ENCODE assay signal across 29 cellular contexts in genomic region chrX:154822029-154822428, GRCh38. TPM values are rescaled to one million over a fixed set of nuclear protein-coding genes. Genes with fewer than 3 reads are reported as not detected.
"Had no signal": no experiment of that assay in that cellular context is flagged by ENCODE, and none has a peak within 500 bp of the region (broad histone marks: within the 10 kb centered on the region; RNA-seq: fewer than 3 reads in every experiment).

No MANE protein-coding gene starts in this region.

- H3K4me2 ChIP-seq: SK-N-SH had no signal

- H3K4me1 ChIP-seq: Peyer's patch, SJCRH30 had no signal

- H3K27ac ChIP-seq: brain microvascular endothelial cell, cardiac muscle cell, Peyer's patch, RWPE1, SJCRH30, VCaP had no signal

- H3K9ac ChIP-seq: SK-N-SH had no signal

- H3K36me3 ChIP-seq: brain microvascular endothelial cell, cardiac muscle cell, MG63, Peyer's patch, SJCRH30 had no signal

- H3K4me3 ChIP-seq: cardiac muscle cell, MG63, Peyer's patch, SJCRH30 had no signal

- H3K9me3 ChIP-seq: MG63, Peyer's patch, SJCRH30, SK-N-SH had no signal

- H3K27me3 ChIP-seq: brain microvascular endothelial cell, cardiac muscle cell, MG63, Peyer's patch, SJCRH30 had no signal

- DNase-seq: activated CD4-positive, alpha-beta memory T cell treated with anti-CD3 and anti-CD28 coated beads, Interleukin-2, amount 10 ng/mL, durations not matched to agents 7 days and 5 days; activated CD4-positive, alpha-beta T cell treated with anti-CD3 and anti-CD28 coated beads for 36 hours; activated CD4-positive, alpha-beta T cell treated with anti-CD3 and anti-CD28 coated beads, Interleukin-2, amount 50 U/mL, for 1 hour; activated gamma-delta T cell; activated naive CD4-positive, alpha-beta T cell treated with anti-CD3 and anti-CD28 coated beads for 36 hours; activated T-cell treated with anti-CD3 and anti-CD28 coated beads for 4 hours; activated T-cell treated with anti-CD3 and anti-CD28 coated beads, Interleukin-2, amount 50 U/mL, for 48 hours; amygdala; brain microvascular endothelial cell; MG63; MV-4-11; NCI-H1092 treated with DMSO at 0.1 percent for 48 hours; NCI-H1417 treated with DMSO at 0.1 percent for 48 hours; NCI-H187; NCI-H2081; NCI-H510A treated with DMSO at 0.1 percent for 48 hours; NCI-H69; NK-92 treated with Interleukin-12 subunit alpha and Interleukin-12 subunit beta, amount 100 ng/mL, for 24 hours; Peyer's patch; Right ventricle myocardium superior; SJCRH30; SK-N-SH; T-helper 1 cell had no signal

RNA-seq across cellular contexts. Expression of gene SMIM9, which starts 12.4 kb away (rescaled TPM):
- total RNA-seq: activated CD4-positive, alpha-beta memory T cell treated with anti-CD3 and anti-CD28 coated beads, Interleukin-2, amount 10 ng/mL, durations not matched to agents 7 days and 5 days; activated CD4-positive, alpha-beta T cell treated with anti-CD3 and anti-CD28 coated beads for 36 hours; activated CD8-positive, alpha-beta memory T cell treated with anti-CD3 and anti-CD28 coated beads for 36 hours; activated naive CD4-positive, alpha-beta T cell treated with anti-CD3 and anti-CD28 coated beads for 36 hours; activated T-helper 17 cell treated with anti-CD3 and anti-CD28 coated beads, Interleukin-2, amount 50 U/mL, for 72 hours; cardiac muscle cell; Peyer's patch; Right ventricle myocardium superior; SJCRH30; T-helper 2 cell treated with Interferon-gamma antibody and Interleukin-4, amounts not matched to agents 100 ng/mL and 5 ng/mL, for 36 hours had no signal

RNA-seq across cellular contexts. Expression of gene MPP1, which starts 16.7 kb away (rescaled TPM):
- total RNA-seq: SJCRH30 had no signal
